1 cellular context compared by ENCODE assay signal in genomic region chr5:150517272-150518152, GRCh38.
TF ChIP-seq lines count a peak whose summit lies in the region.

No MANE protein-coding gene starts in this region.

TF ChIP-seq in H1, 55 proteins besides CTCF, POLR2A, EP300 and RAD21:
- no peak for TF ChIP-seq SP2 (IDR thresholded peaks at IDR 0.05; ENCODE audit: low read length)
- TF ChIP-seq HDAC6 (IDR thresholded peaks at IDR 0.05; ENCODE audit: low read depth, low read length): no peak
- no peak for TF ChIP-seq SRF (IDR thresholded peaks at IDR 0.05; ENCODE audit: low read depth, low read length)
- no peak for TF ChIP-seq YY1 (IDR thresholded peaks at IDR 0.05; ENCODE audit: low read depth, low read length)
- no peak for TF ChIP-seq SIN3A (conservative IDR thresholded peaks at IDR 0.05 in 1 of 2, IDR thresholded peaks at IDR 0.05 in 1 of 2; ENCODE audit: low read depth in 1 of 2, low read length in 2 of 2)
- no peak for TF ChIP-seq CBX5 (IDR thresholded peaks at IDR 0.05; ENCODE audit: low read depth, low read length)
- TF ChIP-seq SIX5 (IDR thresholded peaks at IDR 0.05; ENCODE audit: low read depth, low read length): no peak
- TF ChIP-seq ZNF274 (IDR thresholded peaks at IDR 0.05; ENCODE audit: borderline replicate concordance, extremely low read depth, low read length): no peak
- no peak for TF ChIP-seq EGR1 (IDR thresholded peaks at IDR 0.05; ENCODE audit: borderline replicate concordance, low read depth, low read length)
- no peak for TF ChIP-seq SP4 (IDR thresholded peaks at IDR 0.05; ENCODE audit: low read length)
- no peak for TF ChIP-seq HDAC2 (IDR thresholded peaks at IDR 0.05; ENCODE audit: borderline replicate concordance in 1 of 2, low read depth in 2 of 2, low read length in 2 of 2)
